Comparison of ENCODE assay signal across 12 cellular contexts in genomic region chr22:30249049-30250038, GRCh38. TPM values are rescaled to one million over a fixed set of nuclear protein-coding genes. Genes with fewer than 3 reads are reported as not detected.
DNase-seq lines count a peak whose midpoint lies in the region; ATAC-seq, FAIRE-seq and TF ChIP-seq lines count a peak whose summit lies in the region.
"Had no signal": no experiment of that assay in that cellular context is flagged by ENCODE, and none has a peak within 500 bp of the region (broad histone marks: within the 10 kb centered on the region; RNA-seq: fewer than 3 reads in every experiment).

No MANE protein-coding gene starts in this region.

- H4K91ac ChIP-seq in trophoblast cell (ENCODE audit: low read depth, low read length) = peak overlapping the region; percentile 36

- no peak for ATAC-seq in HG03342 (IDR thresholded peaks at IDR 0.05; ENCODE audit: unreplicated experiment)
- ATAC-seq: CD8-positive, alpha-beta T cell; esophagus mucosa; natural killer cell had no signal

- peaks cover 14% of the 10 kb centered on the region for H3K79me1 ChIP-seq in trophoblast cell (ENCODE audit: low read length)

- H3K23ac ChIP-seq in trophoblast cell (ENCODE audit: low read length) = no peak overlapping the region

- no peaks in the 10 kb centered on the region for H3K36me3 ChIP-seq in BLaER1 treated with 17β-estradiol and CSF1 and Interleukin-3, amounts not matched to agents 10 nM and 100 nM
- H3K36me3 ChIP-seq in KOPT-K1 (ENCODE audit: insufficient read depth, low read length) (no peaks in the 10 kb centered on the region), trophoblast cell (ENCODE audit: control insufficient read depth in 1 of 2, insufficient read depth in 2 of 2, low read length in 2 of 2) (no peaks in the 10 kb centered on the region)

- H3K79me2 ChIP-seq in trophoblast cell (ENCODE audit: control insufficient read depth, insufficient read depth, low read length, poor library complexity) = no peaks in the 10 kb centered on the region

- TF ChIP-seq CTCF in fibroblast of mammary gland (conservative IDR thresholded peaks at IDR 0.05; ENCODE audit: control insufficient read depth, insufficient read depth, low read depth, low read length) = no peak

- no peak overlapping the region for H3K4ac ChIP-seq in trophoblast cell (ENCODE audit: low read depth, low read length)

- H3K27me3 ChIP-seq in BLaER1 treated with 17β-estradiol and CSF1 and Interleukin-3, amounts not matched to agents 10 nM and 100 nM = peaks cover 33 to 65% (median 41%) of the 10 kb centered on the region in 11 experiments
- no peaks in the 10 kb centered on the region for H3K27me3 ChIP-seq in trophoblast cell (ENCODE audit: insufficient read depth, low read length)

- no peak overlapping the region for H2AK5ac ChIP-seq in trophoblast cell (ENCODE audit: low read length)

- no CpG with 5 or more reads among the region's 27 CpGs for WGBS in trophoblast cell (ENCODE audit: extremely low coverage, insufficient coverage, insufficient read length)

- H4K20me1 ChIP-seq in BLaER1 treated with 17β-estradiol and CSF1 and Interleukin-3, amounts not matched to agents 10 nM and 100 nM = peaks cover 0 to 53% (median 0%) of the 10 kb centered on the region in 11 experiments; a peak in 6 of 22 replicates

- peak overlapping the region; percentile 21 to 99 (median 72); a peak in 21 of 22 replicates for H3K4me2 ChIP-seq in BLaER1 treated with 17β-estradiol and CSF1 and Interleukin-3, amounts not matched to agents 10 nM and 100 nM
- no peak overlapping the region for H3K4me2 ChIP-seq in trophoblast cell (ENCODE audit: low read length)

- no peak for FAIRE-seq in frontal cortex (lab: Jason Lieb, UNC)

- no peak overlapping the region for H4K12ac ChIP-seq in trophoblast cell (ENCODE audit: low read depth, low read length)

- no peak overlapping the region for H2BK120ac ChIP-seq in trophoblast cell (ENCODE audit: insufficient read depth, low read length, poor library complexity)

- no peak overlapping the region for H3K18ac ChIP-seq in trophoblast cell (ENCODE audit: low read length)

- no peak overlapping the region for H3K4me3 ChIP-seq in BLaER1 treated with 17β-estradiol and CSF1 and Interleukin-3, amounts not matched to agents 10 nM and 100 nM
- H3K4me3 ChIP-seq in fibroblast of mammary gland (ENCODE audit: control insufficient read depth, low read depth, low read length) = no peak overlapping the region
- no peak overlapping the region for H3K4me3 ChIP-seq in trophoblast cell (ENCODE audit: low read depth, low read length)

- no peak overlapping the region for H2BK12ac ChIP-seq in trophoblast cell (ENCODE audit: low read length)

- H2AFZ ChIP-seq in trophoblast cell (ENCODE audit: insufficient read depth, low read length, poor library complexity) = no peak overlapping the region

- H3K9me3 ChIP-seq in BLaER1 treated with 17β-estradiol and CSF1 and Interleukin-3, amounts not matched to agents 10 nM and 100 nM (replicated peaks in 1 of 11) = no peaks in the 10 kb centered on the region
- H3K9me3 ChIP-seq in KOPT-K1 (ENCODE audit: insufficient read depth, low read length, poor library complexity, severe bottlenecking) (no peaks in the 10 kb centered on the region), trophoblast cell (ENCODE audit: insufficient read depth, low read depth, low read length) (peaks cover 6% of the 10 kb centered on the region)

- peaks cover 53 to 82% (median 63%) of the 10 kb centered on the region in 10 experiments for H3K4me1 ChIP-seq in BLaER1 treated with 17β-estradiol and CSF1 and Interleukin-3, amounts not matched to agents 10 nM and 100 nM
- H3K4me1 ChIP-seq in trophoblast cell (ENCODE audit: control insufficient read depth in 1 of 2, insufficient read depth in 2 of 2, low read length in 2 of 2) = peaks cover 15 to 27% of the 10 kb centered on the region in 2 experiments

- H4K8ac ChIP-seq in trophoblast cell (ENCODE audit: low read depth, low read length) = no peak overlapping the region

- H3K14ac ChIP-seq in trophoblast cell (ENCODE audit: low read length) = peak overlapping the region; percentile 7

- no peak overlapping the region for H2BK5ac ChIP-seq in trophoblast cell (ENCODE audit: low read depth, low read length, poor library complexity)

- H3K9ac ChIP-seq in BLaER1 treated with 17β-estradiol and CSF1 and Interleukin-3, amounts not matched to agents 10 nM and 100 nM = peak overlapping the region in 2 of 11 experiments; percentile 12 to 14; a peak in 2 of 22 replicates
- H3K9ac ChIP-seq in trophoblast cell (ENCODE audit: low read length) = no peak overlapping the region

- DNase-seq in fibroblast of mammary gland (ENCODE audit: low read depth) (peak; percentile 29), trophoblast cell (no peak), frontal cortex (ENCODE audit: low spot score in 2 of 2) (no peak), NOMO-1 treated with DMSO at 0.1 percent for 48 hours (lab: John Stamatoyannopoulos, UW; ENCODE audit: unreplicated experiment) (no peak), DMS114 treated with DMSO at 0.1 percent for 48 hours (lab: John Stamatoyannopoulos, UW; ENCODE audit: unreplicated experiment) (no peak)
- DNase-seq: CD8-positive, alpha-beta T cell; natural killer cell had no signal

- H3K27ac ChIP-seq in BLaER1 treated with 17β-estradiol and CSF1 and Interleukin-3, amounts not matched to agents 10 nM and 100 nM = no peak overlapping the region
- peak overlapping the region; percentile 76 for H3K27ac ChIP-seq in KOPT-K1 (ENCODE audit: low read depth, low read length, poor library complexity, severe bottlenecking)
- H3K27ac ChIP-seq in trophoblast cell (ENCODE audit: low read depth, low read length) = no peak overlapping the region
- H3K27ac ChIP-seq: HL-60 had no signal

RNA-seq across cellular contexts. Expression of gene LIF, which starts 2.8 kb away (rescaled TPM):
- polyA plus RNA-seq in trophoblast cell (2013) = 1.2 and 1.4 TPM in 2 replicates
- total RNA-seq in frontal cortex = not detected

RNA-seq across cellular contexts. Expression of gene OSM, which starts 17.3 kb away (rescaled TPM):
- 0.19 and 0.25 TPM in 2 replicates for polyA plus RNA-seq in trophoblast cell (2013)
- total RNA-seq in frontal cortex = 0.41 TPM

RNA-seq across cellular contexts. Expression of gene CASTOR1, which starts 40.0 kb away (rescaled TPM):
- 41.1 and 44.2 TPM in 2 replicates for polyA plus RNA-seq in trophoblast cell (2013)
- total RNA-seq in frontal cortex = 2.4 TPM
